In genomic region chr2:174169372-174169771, GRCh38 we compare ENCODE assay signal across 21 cellular contexts.
DNase-seq lines count a peak whose midpoint lies in the region; ATAC-seq, FAIRE-seq and TF ChIP-seq lines count a peak whose summit lies in the region.
"Had no signal": no experiment of that assay in that cellular context is flagged by ENCODE, and none has a peak within 500 bp of the region (broad histone marks: within the 10 kb centered on the region; RNA-seq: fewer than 3 reads in every experiment).

No MANE protein-coding gene starts in this region.

- no peak overlapping the region for H3K4me2 ChIP-seq in OCI-LY7 (ENCODE audit: low read length)
- no peak overlapping the region for H3K4me2 ChIP-seq in K562 (ENCODE audit: insufficient read depth, low read length)
- no peak overlapping the region for H3K4me2 ChIP-seq in Karpas-422 (ENCODE audit: low read depth, low read length, poor library complexity, severe bottlenecking)
- H3K4me2 ChIP-seq: A549; BLaER1 treated with 17β-estradiol and CSF1 and Interleukin-3, amounts not matched to agents 10 nM and 100 nM had no signal

- H3K4me3 ChIP-seq in HEK293 (ENCODE audit: low read depth, low read length): no peak overlapping the region
- H3K4me3 ChIP-seq in OCI-LY7 (ENCODE audit: low read depth, low read length, poor library complexity, severe bottlenecking): no peak overlapping the region
- no peak overlapping the region for H3K4me3 ChIP-seq in K562
- no peak overlapping the region for H3K4me3 ChIP-seq in Karpas-422 (ENCODE audit: low read length)
- H3K4me3 ChIP-seq: A549; BLaER1 treated with 17β-estradiol and CSF1 and Interleukin-3, amounts not matched to agents 10 nM and 100 nM had no signal

- POLR2A ChIA-PET in HEK293 (lab: Yijun Ruan, JAX): no interaction called here
- POLR2A ChIA-PET in OCI-LY7 (lab: Charles Lee): no interaction called here
- POLR2A ChIA-PET in K562 (lab: Yijun Ruan, JAX): no interaction called here

- H3K27me3 ChIP-seq in K562 (ENCODE audit: control insufficient read depth in 2 of 2, insufficient read depth in 2 of 2, low read length in 2 of 2) (no peaks in the 10 kb centered on the region), Karpas-422 (ENCODE audit: low read length) (no peaks in the 10 kb centered on the region)
- H3K27me3 ChIP-seq: BLaER1 treated with 17β-estradiol and CSF1 and Interleukin-3, amounts not matched to agents 10 nM and 100 nM had no signal

- peak; percentile 12 for DNase-seq in DMS53 (lab: John Stamatoyannopoulos, UW)
- no peak for DNase-seq in DMS53 treated with DMSO at 0.1 percent for 48 hours (lab: John Stamatoyannopoulos, UW; ENCODE audit: unreplicated experiment)
- DNase-seq in OCI-LY7 (ENCODE audit: low spot score): peak; percentile 4
- no peak for DNase-seq in K562 (ENCODE audit: extremely low read depth in 1 of 4, low spot score in 3 of 4)
- DNase-seq in HT-29 (ENCODE audit: low spot score): no peak
- DNase-seq in Karpas-422: no peak
- DNase-seq: AML-193; Caco-2; Calu3; CD4-positive, alpha-beta T cell; CD8-positive, alpha-beta T cell; DMS79 treated with DMSO at 0.1 percent for 48 hours; GF-D8 had no signal

- H3K36me3 ChIP-seq in HEK293 (ENCODE audit: control insufficient read depth in 2 of 2, insufficient read depth in 1 of 2, low read length in 2 of 2) (peaks cover 0 to 14% of the 10 kb centered on the region in 2 experiments; a peak in 1 of 3 replicates), OCI-LY7 (ENCODE audit: insufficient read depth, low read length) (peaks cover 59% of the 10 kb centered on the region), K562 (ENCODE audit: control insufficient read depth, insufficient read depth, low read length) (peaks cover 13% of the 10 kb centered on the region; the same call in 1 of the 3 replicates), Karpas-422 (ENCODE audit: insufficient read depth, low read length) (peaks cover 29% of the 10 kb centered on the region)

- no peaks in the 10 kb centered on the region for H3K4me1 ChIP-seq in HEK293 (ENCODE audit: control insufficient read depth, insufficient read depth, low read length)
- peaks cover 9% of the 10 kb centered on the region for H3K4me1 ChIP-seq in OCI-LY7 (ENCODE audit: insufficient read depth, low read length, poor library complexity, severe bottlenecking)
- no peaks in the 10 kb centered on the region for H3K4me1 ChIP-seq in K562 (replicated peaks in 1 of 2; ENCODE audit: control insufficient read depth in 2 of 2, insufficient read depth in 2 of 2, low read length in 2 of 2)
- H3K4me1 ChIP-seq in Karpas-422 (ENCODE audit: low read length): no peaks in the 10 kb centered on the region
- H3K4me1 ChIP-seq: A549; BLaER1 treated with 17β-estradiol and CSF1 and Interleukin-3, amounts not matched to agents 10 nM and 100 nM; Caco-2 had no signal

- no peak overlapping the region for H3K9ac ChIP-seq in K562 (ENCODE audit: insufficient read depth in 1 of 2, low read depth in 2 of 2, low read length in 2 of 2)
- no peak overlapping the region for H3K9ac ChIP-seq in Karpas-422 (ENCODE audit: low read length)
- H3K9ac ChIP-seq: BLaER1 treated with 17β-estradiol and CSF1 and Interleukin-3, amounts not matched to agents 10 nM and 100 nM had no signal

- H3K79me2 ChIP-seq in OCI-LY7 (ENCODE audit: insufficient read depth, low read depth, low read length): peaks cover 14% of the 10 kb centered on the region; the same call in 1 of the 2 replicates
- peaks cover 81% of the 10 kb centered on the region for H3K79me2 ChIP-seq in K562 (ENCODE audit: control insufficient read depth, insufficient read depth, low read length)
- peaks cover 96% of the 10 kb centered on the region for H3K79me2 ChIP-seq in Karpas-422 (ENCODE audit: low read length)

- CTCF ChIA-PET in HEK293 (lab: Yijun Ruan, JAX): no interaction called here
- CTCF ChIA-PET in OCI-LY7 (lab: Charles Lee; ENCODE audit: unreplicated experiment): no interaction called here
- CTCF ChIA-PET in K562 (lab: Yijun Ruan, JAX; ENCODE audit: low intra/inter-chr PET ratio): no interaction called here

- BruUV-seq in OCI-LY7 (replicated peaks; lab: Mats Ljungman, UMichigan) (no TSS peak), K562 (replicated peaks; lab: Mats Ljungman, UMichigan) (no TSS peak)

- in situ Hi-C loops in K562 (cut with MboI): no loop called here

- no peak for TF ChIP-seq EP300 in K562 (IDR thresholded peaks at IDR 0.05; ENCODE audit: low read length)

- no peaks in the 10 kb centered on the region for H3K9me1 ChIP-seq in K562 (ENCODE audit: control insufficient read depth, insufficient read depth, low read length)

- H2AFZ ChIP-seq in OCI-LY7 (ENCODE audit: low read length): no peak overlapping the region
- H2AFZ ChIP-seq in K562 (ENCODE audit: low read depth, low read length): no peak overlapping the region
- no peak overlapping the region for H2AFZ ChIP-seq in Karpas-422 (ENCODE audit: low read length)

- ATAC-seq in K562: no peak
- ATAC-seq: A549; CD8-positive, alpha-beta T cell had no signal

- TF ChIP-seq CTCF in HEK293 (tag by site-specific recombination; IDR thresholded peaks at IDR 0.05) (no peak), OCI-LY7 (conservative IDR thresholded peaks at IDR 0.05; ENCODE audit: low read length) (no peak), K562 (IDR thresholded peaks at IDR 0.05 in 2 of 3, conservative IDR thresholded peaks at IDR 0.05 in 1 of 3; ENCODE audit: insufficient read depth in 2 of 3, low read depth in 1 of 3, low read length in 3 of 3) (no peak)

- intact Hi-C loops in OCI-LY7 (cut with micrococcal nuclease; ENCODE audit: unreplicated experiment) (no loop called here), K562 (cut with micrococcal nuclease) (no loop called here)

- no peak for TF ChIP-seq RAD21 in K562 (CRISPR knock-in tag; conservative IDR thresholded peaks at IDR 0.05 in 1 of 2, IDR thresholded peaks at IDR 0.05 in 1 of 2)

- H4K20me1 ChIP-seq in OCI-LY7 (ENCODE audit: insufficient read depth, low read length) (no peaks in the 10 kb centered on the region), K562 (replicated peaks; ENCODE audit: control insufficient read depth, insufficient read depth, low read length) (no peaks in the 10 kb centered on the region), Karpas-422 (ENCODE audit: insufficient read depth, low read depth, low read length) (no peaks in the 10 kb centered on the region)

- TF ChIP-seq POLR2A in K562 (conservative IDR thresholded peaks at IDR 0.05): no peak

- H3K9me2 ChIP-seq in OCI-LY7 (ENCODE audit: insufficient read depth, low read length): no peaks in the 10 kb centered on the region
- no peaks in the 10 kb centered on the region for H3K9me2 ChIP-seq in Karpas-422 (replicated peaks; ENCODE audit: insufficient read depth, low read length)

- H3K27ac ChIP-seq in HEK293 (ENCODE audit: extremely low read depth, low read depth, low read length) (no peak overlapping the region), OCI-LY7 (ENCODE audit: low read depth, low read length, poor library complexity, severe bottlenecking) (no peak overlapping the region), K562 (ENCODE audit: extremely low read depth, low read depth, low read length) (no peak overlapping the region), Karpas-422 (ENCODE audit: low read length) (no peak overlapping the region)
- H3K27ac ChIP-seq: 22Rv1; A549; BLaER1 treated with 17β-estradiol and CSF1 and Interleukin-3, amounts not matched to agents 10 nM and 100 nM; C4-2B had no signal

- FAIRE-seq in K562 (lab: Jason Lieb, UNC): no peak
- FAIRE-seq: A549, D721Med, GM12892, GM18507 had no signal

- WGBS in K562 (ENCODE audit: insufficient coverage, low coverage, missing lambda C conversion rate): 96% methylated on average over 3 of the region's 3 CpGs

- H3K9me3 ChIP-seq in HEK293 (ENCODE audit: control insufficient read depth, insufficient read depth, low read depth, low read length) (no peaks in the 10 kb centered on the region), OCI-LY7 (ENCODE audit: low read length) (peaks cover 39% of the 10 kb centered on the region), K562 (replicated peaks; ENCODE audit: control insufficient read depth, insufficient read depth, low read depth, low read length) (peaks cover 6% of the 10 kb centered on the region), Karpas-422 (ENCODE audit: low read length) (no peaks in the 10 kb centered on the region)

TF ChIP-seq in HEK293, 187 proteins besides CTCF, POLR2A, EP300 and RAD21:
- TF ChIP-seq KLF10 (tag by site-specific recombination; IDR thresholded peaks at IDR 0.05) (no peak), ZNF184 (tag by site-specific recombination; IDR thresholded peaks at IDR 0.05) (no peak), SETDB1 (IDR thresholded peaks at IDR 0.05; ENCODE audit: insufficient read length, low read length) (peak; percentile 92)
TF ChIP-seq in HEK293: peak in this region for 1.

TF ChIP-seq in K562, 482 proteins besides CTCF, POLR2A, EP300 and RAD21 (continues in another document):
- TF ChIP-seq RCOR1 (IDR thresholded peaks at IDR 0.05; ENCODE audit: borderline replicate concordance in 1 of 2, low read depth in 2 of 2, low read length in 2 of 2) (no peak), ZNF444 (CRISPR knock-in tag; IDR thresholded peaks at IDR 0.05) (no peak), GABPB1 (CRISPR knock-in tag; IDR thresholded peaks at IDR 0.05) (no peak), HSF4 (CRISPR knock-in tag; IDR thresholded peaks at IDR 0.05; ENCODE audit: borderline replicate concordance) (no peak), MAFK (IDR thresholded peaks at IDR 0.05; ENCODE audit: low read length) (no peak), ZNF253 (CRISPR knock-in tag; conservative IDR thresholded peaks at IDR 0.05) (no peak), RBBP5 (IDR thresholded peaks at IDR 0.05; ENCODE audit: borderline replicate concordance, insufficient read depth, low read length, poor library complexity, severe bottlenecking) (no peak), GABPA (tag; conservative IDR thresholded peaks at IDR 0.05; ENCODE audit: low read depth) (no peak)
- TF ChIP-seq, protein P1, sequence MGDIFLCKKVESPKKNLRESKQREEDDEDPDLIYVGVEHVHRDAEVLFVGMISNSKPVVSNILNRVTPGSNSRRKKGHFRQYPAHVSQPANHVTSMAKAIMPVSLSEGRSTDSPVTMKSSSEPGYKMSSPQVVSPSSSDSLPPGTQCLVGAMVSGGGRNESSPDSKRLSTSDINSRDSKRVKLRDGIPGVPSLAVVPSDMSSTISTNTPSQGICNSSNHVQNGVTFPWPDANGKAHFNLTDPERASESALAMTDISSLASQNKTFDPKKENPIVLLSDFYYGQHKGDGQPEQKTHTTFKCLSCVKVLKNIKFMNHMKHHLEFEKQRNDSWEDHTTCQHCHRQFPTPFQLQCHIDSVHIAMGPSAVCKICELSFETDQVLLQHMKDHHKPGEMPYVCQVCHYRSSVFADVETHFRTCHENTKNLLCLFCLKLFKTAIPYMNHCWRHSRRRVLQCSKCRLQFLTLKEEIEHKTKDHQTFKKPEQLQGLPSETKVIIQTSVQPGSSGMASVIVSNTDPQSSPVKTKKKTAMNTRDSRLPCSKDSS (IDR thresholded peaks at IDR 0.05; ENCODE audit: low read depth, partially characterized antibody): peak; percentile 8

Comparison
In these comparisons a context has a peak if more than half of its experiments do, and no peak if none do; other contexts are left out.
1. DNase-seq: peak in DMS53 (single experiment) and OCI-LY7 (single experiment); none in DMS53 treated with DMSO at 0.1 percent for 48 hours (single experiment), K562 (0 of 4), HT-29 (single experiment) and Karpas-422 (single experiment).